ENCODE assay signal across 2 cellular contexts in genomic region chr16:71707199-71707598, GRCh38.
TF ChIP-seq lines count a peak whose summit lies in the region.

No MANE protein-coding gene starts in this region.

TF ChIP-seq in A549, 52 proteins besides CTCF, POLR2A, EP300 and RAD21 (continued from another document):
- no peak for TF ChIP-seq ESRRA (IDR thresholded peaks at IDR 0.05; ENCODE audit: borderline replicate concordance, low read length)
- TF ChIP-seq CEBPB (IDR thresholded peaks at IDR 0.05), result no peak
- no peak for TF ChIP-seq NR3C1 (IDR thresholded peaks at IDR 0.05)
- TF ChIP-seq HOXA7 (CRISPR knock-in tag; IDR thresholded peaks at IDR 0.05), result no peak
- TF ChIP-seq MAFK (IDR thresholded peaks at IDR 0.05; ENCODE audit: partially characterized antibody), result no peak
- no peak for TF ChIP-seq ZSCAN20 (CRISPR knock-in tag; IDR thresholded peaks at IDR 0.05)
- no peak for TF ChIP-seq GATA3 (IDR thresholded peaks at IDR 0.05; ENCODE audit: borderline replicate concordance)
- TF ChIP-seq EHF (CRISPR knock-in tag; IDR thresholded peaks at IDR 0.05), result no peak
- TF ChIP-seq JUN (IDR thresholded peaks at IDR 0.05), result no peak
- no peak for TF ChIP-seq E2F6 (IDR thresholded peaks at IDR 0.05; ENCODE audit: borderline replicate concordance, low read depth)

TF ChIP-seq in HCT116, 20 proteins besides CTCF, POLR2A, EP300 and RAD21 (continued from another document):
- TF ChIP-seq YY1 (IDR thresholded peaks at IDR 0.05; ENCODE audit: extremely low read depth, insufficient replicate concordance, low read depth, low read length), result no peak
- no peak for TF ChIP-seq ELF1 (IDR thresholded peaks at IDR 0.05; ENCODE audit: borderline replicate concordance, low read depth)
- no peak for TF ChIP-seq CBX3 (IDR thresholded peaks at IDR 0.05; ENCODE audit: low read depth)
- TF ChIP-seq ATF3 (IDR thresholded peaks at IDR 0.05), result no peak
- no peak for TF ChIP-seq EZH2 (IDR thresholded peaks at IDR 0.05)
- TF ChIP-seq TCF7L2 (IDR thresholded peaks at IDR 0.05; ENCODE audit: borderline replicate concordance, extremely low read depth, insufficient read depth, insufficient read length), result no peak
- no peak for TF ChIP-seq CEBPB (IDR thresholded peaks at IDR 0.05; ENCODE audit: low read depth)
- no peak for TF ChIP-seq EZH2phosphoT487 (IDR thresholded peaks at IDR 0.05; ENCODE audit: borderline replicate concordance)
- TF ChIP-seq MAX (IDR thresholded peaks at IDR 0.05), result no peak
- no peak for TF ChIP-seq SRF (IDR thresholded peaks at IDR 0.05; ENCODE audit: low read depth)
- no peak for TF ChIP-seq ZNF274 (IDR thresholded peaks at IDR 0.05; ENCODE audit: low read depth, low read length)
- TF ChIP-seq POLR2AphosphoS5 (IDR thresholded peaks at IDR 0.05; ENCODE audit: low read depth, low read length), result no peak
- TF ChIP-seq SP1 (IDR thresholded peaks at IDR 0.05; ENCODE audit: low read depth), result no peak
- TF ChIP-seq FOSL1 (IDR thresholded peaks at IDR 0.05; ENCODE audit: low read depth), result no peak
- no peak for TF ChIP-seq EGR1 (IDR thresholded peaks at IDR 0.05; ENCODE audit: low read depth)
TF ChIP-seq in HCT116: peak in this region for 0.
